In the genomic region with DNA sequence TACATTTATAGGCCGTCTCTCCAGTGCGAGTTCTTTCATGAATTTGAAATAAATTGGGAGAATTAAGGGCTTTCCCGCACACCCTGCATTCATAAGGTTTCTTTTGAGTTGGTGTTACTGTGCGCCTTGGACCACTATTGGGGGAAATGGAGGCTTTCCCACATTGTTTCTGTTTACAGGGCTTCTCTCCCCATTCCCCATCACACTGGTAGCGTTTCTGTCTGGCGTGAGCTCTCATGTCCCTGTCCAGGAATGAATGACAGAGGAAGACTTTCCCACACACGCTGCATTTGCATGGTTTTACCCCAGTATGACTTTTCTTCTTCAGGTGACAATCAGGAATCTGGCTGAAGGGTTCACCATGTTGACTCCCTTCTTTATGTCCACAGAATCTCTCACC, we compare ENCODE assay signal across 1 cellular context.
TF ChIP-seq lines count a peak whose summit lies in the region.

No MANE protein-coding gene starts in this region.

TF ChIP-seq in IMR-90, 13 proteins besides CTCF, POLR2A, EP300 and RAD21:
- TF ChIP-seq SMC3 (IDR thresholded peaks at IDR 0.05; ENCODE audit: low read depth, low read length) (no peak), RFX5 (IDR thresholded peaks at IDR 0.05; ENCODE audit: low read depth, low read length) (no peak), MAFK (IDR thresholded peaks at IDR 0.05; ENCODE audit: low read depth, low read length) (no peak)
- TF ChIP-seq, protein P1, sequence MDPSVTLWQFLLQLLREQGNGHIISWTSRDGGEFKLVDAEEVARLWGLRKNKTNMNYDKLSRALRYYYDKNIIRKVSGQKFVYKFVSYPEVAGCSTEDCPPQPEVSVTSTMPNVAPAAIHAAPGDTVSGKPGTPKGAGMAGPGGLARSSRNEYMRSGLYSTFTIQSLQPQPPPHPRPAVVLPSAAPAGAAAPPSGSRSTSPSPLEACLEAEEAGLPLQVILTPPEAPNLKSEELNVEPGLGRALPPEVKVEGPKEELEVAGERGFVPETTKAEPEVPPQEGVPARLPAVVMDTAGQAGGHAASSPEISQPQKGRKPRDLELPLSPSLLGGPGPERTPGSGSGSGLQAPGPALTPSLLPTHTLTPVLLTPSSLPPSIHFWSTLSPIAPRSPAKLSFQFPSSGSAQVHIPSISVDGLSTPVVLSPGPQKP (IDR thresholded peaks at IDR 0.05; ENCODE audit: borderline replicate concordance, low read depth, low read length) = no peak
TF ChIP-seq in IMR-90: peak in this region for 0.
